1 cellular context compared by ENCODE assay signal in genomic region chr5:58738336-58738735, GRCh38.
TF ChIP-seq lines count a peak whose summit lies in the region.

No MANE protein-coding gene starts in this region.

TF ChIP-seq in HepG2, 621 proteins besides CTCF, POLR2A, EP300 and RAD21 (continued from another document):
- TF ChIP-seq SOX13 (IDR thresholded peaks at IDR 0.05) (no peak), SOX13 (CRISPR knock-in tag; conservative IDR thresholded peaks at IDR 0.05 in 1 of 2, IDR thresholded peaks at IDR 0.05 in 1 of 2) (peak in 1 of 2 experiments; percentile 51; a peak in 1 of 4 replicates), ARNT (IDR thresholded peaks at IDR 0.05) (no peak), MAFG (CRISPR knock-in tag; IDR thresholded peaks at IDR 0.05) (no peak), ZNF354B (CRISPR knock-in tag; IDR thresholded peaks at IDR 0.05) (no peak)
TF ChIP-seq in HepG2: peak in this region for 40.
